Comparison of ENCODE assay signal across 29 cellular contexts in genomic region chr2:23373666-23374065, GRCh38.
"Had no signal": no experiment of that assay in that cellular context is flagged by ENCODE, and none has a peak within 500 bp of the region (broad histone marks: within the 10 kb centered on the region; RNA-seq: fewer than 3 reads in every experiment).

No MANE protein-coding gene starts in this region.

- H3K4me1 ChIP-seq: neural progenitor cell, parathyroid adenoma, psoas muscle, sigmoid colon, suprapubic skin, testis, tibial artery, transverse colon, upper lobe of left lung had no signal

- H3K4me3 Mint-ChIP-seq: naive B cell; naive thymus-derived CD8-positive, alpha-beta T cell; natural killer cell treated with Interleukin-12 subunit alpha and Interleukin-12 subunit beta and Interleukin-15 and Interleukin-18, amount 100 ng/mL, for 72 hours; nephron progenitor cell; neural progenitor cell; stimulated activated memory B cell treated with anti-CD40 and anti-IgM and Interleukin-4, amounts not matched to agents 10 μg/mL and 1 μg/mL and 100 μg/mL, for 72 hours; stimulated activated naive CD8-positive, alpha-beta T cell treated with anti-CD3 and anti-CD28 coated beads, Interleukin-15, amount 100 ng/mL, for 72 hours had no signal

- H3K9me3 Mint-ChIP-seq: naive thymus-derived CD8-positive, alpha-beta T cell; natural killer cell treated with Interleukin-12 subunit alpha and Interleukin-12 subunit beta and Interleukin-15 and Interleukin-18, amount 100 ng/mL, for 72 hours; neural progenitor cell; stimulated activated memory B cell treated with anti-CD40 and anti-IgM and Interleukin-4, amounts not matched to agents 10 μg/mL and 1 μg/mL and 100 μg/mL, for 72 hours; stimulated activated naive CD8-positive, alpha-beta T cell treated with anti-CD3 and anti-CD28 coated beads, Interleukin-15, amount 100 ng/mL, for 72 hours had no signal

- H3K4me1 Mint-ChIP-seq: naive B cell; naive thymus-derived CD8-positive, alpha-beta T cell had no signal

- H3K36me3 Mint-ChIP-seq: naive B cell; naive thymus-derived CD8-positive, alpha-beta T cell; natural killer cell treated with Interleukin-12 subunit alpha and Interleukin-12 subunit beta and Interleukin-15 and Interleukin-18, amount 100 ng/mL, for 72 hours; neural progenitor cell; stimulated activated memory B cell treated with anti-CD40 and anti-IgM and Interleukin-4, amounts not matched to agents 10 μg/mL and 1 μg/mL and 100 μg/mL, for 72 hours had no signal

- H3K27me3 ChIP-seq: neural progenitor cell, ovary, right lobe of liver, sigmoid colon, suprapubic skin, testis, tibial artery, transverse colon, upper lobe of left lung had no signal

- H3K9me3 ChIP-seq: ovary, psoas muscle, right lobe of liver, suprapubic skin, testis, tibial artery, transverse colon, upper lobe of left lung had no signal

- H3K27ac Mint-ChIP-seq: naive B cell; naive thymus-derived CD8-positive, alpha-beta T cell; natural killer cell treated with Interleukin-12 subunit alpha and Interleukin-12 subunit beta and Interleukin-15 and Interleukin-18, amount 100 ng/mL, for 72 hours; nephron progenitor cell; neural progenitor cell; progenitor cell of endocrine pancreas; stimulated activated memory B cell treated with anti-CD40 and anti-IgM and Interleukin-4, amounts not matched to agents 10 μg/mL and 1 μg/mL and 100 μg/mL, for 72 hours had no signal

- H3K36me3 ChIP-seq: neural progenitor cell, ovary, right lobe of liver, sigmoid colon, suprapubic skin, tibial artery, transverse colon, upper lobe of left lung had no signal

- H3K4me3 ChIP-seq: neural progenitor cell, ovary, psoas muscle, right lobe of liver, sigmoid colon, suprapubic skin, testis, tibial artery, transverse colon, upper lobe of left lung had no signal

- H3K27ac ChIP-seq: neural progenitor cell, ovary, parathyroid adenoma, psoas muscle, right lobe of liver, sigmoid colon, suprapubic skin, testis, tibial artery, transverse colon, upper lobe of left lung had no signal

- DNase-seq: naive B cell; naive thymus-derived CD8-positive, alpha-beta T cell; nephron progenitor cell; occipital lobe; ovary; posterior cingulate gyrus; psoas muscle; right cardiac atrium; right lobe of liver; sigmoid colon; small intestine; stimulated activated CD4-positive, alpha-beta T cell treated with anti-CD3 and anti-CD28 coated beads, Interleukin-15, amount 100 ng/mL, for 24 hours; stimulated activated CD4-positive, alpha-beta T cell treated with anti-CD3 and anti-CD28 coated beads, Interleukin-2, amount 100 ng/mL, for 24 hours; stimulated activated CD4-positive, alpha-beta T cell treated with anti-CD3 and anti-CD28 coated beads, Interleukin-2, amount 100 ng/mL, for 48 hours; stimulated activated CD4-positive, alpha-beta T cell treated with anti-CD3 and anti-CD28 coated beads, Interleukin-4, amount 100 ng/mL, for 24 hours; stimulated activated naive CD4-positive, alpha-beta T cell; stimulated activated naive CD8-positive, alpha-beta T cell treated with anti-CD3 and anti-CD28 coated beads, Interleukin-15, amount 100 ng/mL, for 72 hours; stimulated activated naive CD8-positive, alpha-beta T cell treated with anti-CD3 and anti-CD28 coated beads, Interleukin-15, Interleukin-2, amounts not matched to agents 100 U/mL and 50 U/mL, for 24 hours; substantia nigra; testis; tibial artery; transverse colon; upper lobe of left lung had no signal

- ATAC-seq: naive thymus-derived CD8-positive, alpha-beta T cell; natural killer cell treated with Interleukin-12 subunit alpha and Interleukin-12 subunit beta and Interleukin-15 and Interleukin-18, amount 100 ng/mL, for 72 hours; psoas muscle; right cardiac atrium; right lobe of liver; stimulated activated memory B cell treated with anti-CD40 and anti-IgM and Interleukin-4, amounts not matched to agents 10 μg/mL and 1 μg/mL and 100 μg/mL, for 72 hours; stimulated activated naive CD8-positive, alpha-beta T cell treated with anti-CD3 and anti-CD28 coated beads, Interleukin-15, Interleukin-2, amounts not matched to agents 100 U/mL and 50 U/mL, for 24 hours had no signal
